In the genomic region with DNA sequence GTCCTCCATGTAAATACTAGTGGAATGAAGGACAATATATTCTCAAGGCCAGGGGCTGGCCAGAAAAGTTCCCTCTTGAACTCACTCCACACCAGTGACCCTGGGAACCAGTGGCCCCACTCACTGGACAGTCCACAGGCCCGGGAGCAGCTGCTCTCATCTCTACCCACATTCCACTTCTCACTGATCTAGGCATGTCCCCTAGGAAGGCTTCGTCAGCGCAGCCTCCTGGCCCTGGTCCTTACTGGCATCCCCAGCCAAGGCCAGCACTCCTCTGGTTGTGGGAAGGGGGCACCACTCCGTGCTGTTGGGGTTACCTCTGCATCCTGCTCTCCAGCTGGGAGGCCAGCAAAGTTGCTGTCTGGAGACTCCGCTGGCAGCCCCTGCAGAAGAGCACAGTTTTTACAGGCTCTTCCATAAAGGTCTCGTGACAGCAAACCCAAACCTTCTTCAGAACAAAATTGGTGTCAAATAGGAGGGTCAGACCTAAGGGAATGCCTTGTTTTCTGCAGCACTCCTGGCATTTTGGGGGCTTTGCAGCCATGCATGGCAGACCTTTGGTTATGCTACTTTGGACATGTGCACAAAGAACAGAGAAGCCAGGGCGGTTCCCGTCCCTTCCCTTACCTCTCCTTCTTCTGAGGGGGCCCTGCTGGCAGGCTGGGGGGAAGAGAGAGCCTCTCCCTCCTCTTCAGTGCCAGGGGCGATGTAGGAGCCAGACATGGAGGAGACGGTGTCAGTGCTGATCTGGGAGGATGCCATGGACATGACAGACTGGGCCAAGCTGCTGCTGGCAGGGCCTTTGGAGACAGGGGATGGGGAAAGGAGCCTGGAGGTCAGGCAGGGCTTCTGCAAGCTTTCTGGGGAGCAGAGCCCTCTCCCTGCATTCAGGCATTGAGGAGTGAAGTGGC, we compare ENCODE assay signal across 14 cellular contexts. TPM values are rescaled to one million over a fixed set of nuclear protein-coding genes. Genes with fewer than 3 reads are reported as not detected.
"Had no signal": no experiment of that assay in that cellular context is flagged by ENCODE, and none has a peak within 500 bp of the region (broad histone marks: within the 10 kb centered on the region; RNA-seq: fewer than 3 reads in every experiment).

No MANE protein-coding gene starts in this region.

- H3K27ac Mint-ChIP-seq: activated B cell treated with CpG ODN at 0.5 μM for 24 hours; dendritic cell treated with granulocyte-macrophage colony-stimulating factor and Interleukin-4, amounts not matched to agents 40 ng/mL and 50 ng/mL, for 4 days; mesothelial cell of epicardium had no signal

- ATAC-seq: effector memory CD8-positive, alpha-beta T cell; SK-N-SH treated with all-trans-retinoic acid at 6 μM for 48 hours; stimulated activated naive CD8-positive, alpha-beta T cell treated with anti-CD3 and anti-CD28 coated beads, Interleukin-15, amount 100 ng/mL, for 72 hours had no signal

- H3K27me3 ChIP-seq: adrenal gland had no signal

- H3K4me3 ChIP-seq: adrenal gland, thoracic aorta had no signal

- H3K9me3 Mint-ChIP-seq: activated B cell treated with CpG ODN at 0.5 μM for 24 hours; brain; dendritic cell treated with granulocyte-macrophage colony-stimulating factor and Interleukin-4, amounts not matched to agents 40 ng/mL and 50 ng/mL, for 4 days; effector memory CD8-positive, alpha-beta T cell; mesothelial cell of epicardium; stimulated activated naive CD8-positive, alpha-beta T cell treated with anti-CD3 and anti-CD28 coated beads, Interleukin-15, amount 100 ng/mL, for 72 hours; T-helper 1 cell treated with Interleukin-12 subunit alpha and Interleukin-12 subunit beta and Interleukin-4 antibody, amounts not matched to agents 30 μg/mL and 1 μg/mL, for 36 hours had no signal

- H3K36me3 Mint-ChIP-seq: mesothelial cell of epicardium had no signal

- H3K27me3 Mint-ChIP-seq: brain; effector memory CD8-positive, alpha-beta T cell; stimulated activated naive CD8-positive, alpha-beta T cell treated with anti-CD3 and anti-CD28 coated beads, Interleukin-15, amount 100 ng/mL, for 72 hours had no signal

- H3K4me1 ChIP-seq: adrenal gland had no signal

- H3K4me3 Mint-ChIP-seq: activated B cell treated with CpG ODN at 0.5 μM for 24 hours; brain; dendritic cell treated with granulocyte-macrophage colony-stimulating factor and Interleukin-4, amounts not matched to agents 40 ng/mL and 50 ng/mL, for 4 days; effector memory CD8-positive, alpha-beta T cell; mesothelial cell of epicardium; stimulated activated naive CD8-positive, alpha-beta T cell treated with anti-CD3 and anti-CD28 coated beads, Interleukin-15, amount 100 ng/mL, for 72 hours; T-helper 1 cell treated with Interleukin-12 subunit alpha and Interleukin-12 subunit beta and Interleukin-4 antibody, amounts not matched to agents 30 μg/mL and 1 μg/mL, for 36 hours had no signal

- DNase-seq: activated B cell treated with CpG ODN at 0.5 μM for 24 hours; activated CD4-positive, alpha-beta T cell treated with anti-CD3 and anti-CD28 coated beads, Interleukin-2, amount 50 U/mL, for 1 hour; activated naive CD4-positive, alpha-beta T cell; effector memory CD8-positive, alpha-beta T cell; stimulated activated CD4-positive, alpha-beta T cell treated with anti-CD3 and anti-CD28 coated beads, Interleukin-4, amount 100 ng/mL, for 1 hour; stimulated activated naive CD8-positive, alpha-beta T cell treated with anti-CD3 and anti-CD28 coated beads, Interleukin-15, amount 100 ng/mL, for 72 hours had no signal

- H3K27ac ChIP-seq: adrenal gland, thoracic aorta had no signal

- H3K36me3 ChIP-seq: adrenal gland, thoracic aorta had no signal

- H3K4me1 Mint-ChIP-seq: activated B cell treated with CpG ODN at 0.5 μM for 24 hours had no signal

- H3K9me3 ChIP-seq: adrenal gland, thoracic aorta had no signal

RNA-seq across cellular contexts. Expression of a gene that starts 14.1 kb away (rescaled TPM):
- total RNA-seq: pulmonary artery endothelial cell, thoracic aorta had no signal
